In the genomic region with DNA sequence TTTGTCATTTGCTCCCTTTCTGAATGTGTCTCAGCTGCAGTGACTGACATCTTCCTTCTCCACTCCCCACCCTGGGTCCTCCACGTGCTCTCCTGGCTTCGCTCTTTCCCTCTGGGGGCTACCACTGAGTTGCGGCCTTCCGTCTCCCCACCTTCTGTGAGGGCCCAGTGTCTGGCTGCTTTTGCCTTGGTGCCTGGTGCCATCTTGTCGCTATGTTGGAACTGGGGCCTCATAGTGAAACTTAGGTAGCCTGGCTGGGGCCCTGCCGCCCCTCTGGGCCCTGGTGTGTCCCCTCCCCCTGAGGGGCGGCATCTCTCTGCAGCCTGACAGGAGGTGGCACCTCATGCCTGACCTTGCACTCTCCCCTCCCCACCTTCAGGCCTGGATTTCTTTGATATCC, we compare ENCODE assay signal across 26 cellular contexts.
DNase-seq lines count a peak whose midpoint lies in the region; ATAC-seq, FAIRE-seq and TF ChIP-seq lines count a peak whose summit lies in the region.
"Had no signal": no experiment of that assay in that cellular context is flagged by ENCODE, and none has a peak within 500 bp of the region (broad histone marks: within the 10 kb centered on the region; RNA-seq: fewer than 3 reads in every experiment).

No MANE protein-coding gene starts in this region.

- no peaks in the 10 kb centered on the region for H4K20me1 ChIP-seq in H1 (replicated peaks in 1 of 2; ENCODE audit: control insufficient read depth in 1 of 2, insufficient read depth in 2 of 2, low read length in 2 of 2)
- H4K20me1 ChIP-seq: BLaER1 treated with 17β-estradiol and CSF1 and Interleukin-3, amounts not matched to agents 10 nM and 100 nM had no signal

- TF ChIP-seq EP300 in H1 (IDR thresholded peaks at IDR 0.05; ENCODE audit: borderline replicate concordance in 1 of 2, low read depth in 2 of 2, low read length in 2 of 2), result no peak

- H4K91ac ChIP-seq in H1 (replicated peaks; ENCODE audit: insufficient read length, low read length), result no peak overlapping the region

- WGBS in H1 (ENCODE audit: extremely low coverage in 1 of 2, insufficient coverage in 1 of 2, insufficient read length in 1 of 2, insufficient replicate concordance in 2 of 2, low coverage in 1 of 2, low lambda C conversion rate in 2 of 2, missing lambda C conversion rate in 1 of 2), 2 experiments, result 96% methylated on average over 7 of the region's 7 CpGs; no CpG with 5 or more reads in 1 of the 2 experiments

- TF ChIP-seq CTCF in H1 (IDR thresholded peaks at IDR 0.05; ENCODE audit: control extremely low read depth in 1 of 3, insufficient read depth in 1 of 3, low read depth in 1 of 3, low read length in 3 of 3), result no peak
- no peak for TF ChIP-seq CTCF in neutrophil (IDR thresholded peaks at IDR 0.05)
- TF ChIP-seq CTCF in A673 (conservative IDR thresholded peaks at IDR 0.05; ENCODE audit: low read depth, low read length), result no peak

- H2BK5ac ChIP-seq in H1 (ENCODE audit: low read depth, low read length), result peak overlapping the region; percentile 18; the same call in 1 of the 2 replicates

- H3K9me3 ChIP-seq in H1 (ENCODE audit: insufficient read depth in 2 of 2, low read depth in 1 of 2, low read length in 1 of 2) (no peaks in the 10 kb centered on the region), neutrophil (no peaks in the 10 kb centered on the region), A673 (ENCODE audit: low read depth, low read length, poor library complexity, severe bottlenecking) (no peaks in the 10 kb centered on the region)
- H3K9me3 ChIP-seq: BLaER1 treated with 17β-estradiol and CSF1 and Interleukin-3, amounts not matched to agents 10 nM and 100 nM; Caco-2 had no signal

- intact Hi-C loops in sciatic nerve (cut with DNase I), result no loop called here
- intact Hi-C loops in A673 (cut with micrococcal nuclease; ENCODE audit: unreplicated experiment), result no loop called here

- no peak overlapping the region for H3K23ac ChIP-seq in H1 (ENCODE audit: insufficient read length)

- H3K79me2 ChIP-seq in H1 (ENCODE audit: control insufficient read depth in 1 of 2, insufficient read depth in 2 of 2, low read length in 2 of 2), result no peaks in the 10 kb centered on the region

- ATAC-seq in sciatic nerve, result peak; percentile 24
- ATAC-seq: CD8-positive, alpha-beta T cell; GM12878 had no signal

- no peak overlapping the region for H3K56ac ChIP-seq in H1 (replicated peaks; ENCODE audit: insufficient read length, low read depth, low read length)

- no peak overlapping the region for H3K4ac ChIP-seq in H1 (replicated peaks; ENCODE audit: insufficient read length, low read depth, low read length)

- H3K36me3 ChIP-seq in H1 (ENCODE audit: control insufficient read depth in 2 of 4, insufficient read depth in 4 of 4, low read length in 3 of 4), result no peaks in the 10 kb centered on the region
- peaks cover 100% of the 10 kb centered on the region for H3K36me3 ChIP-seq in neutrophil
- no peaks in the 10 kb centered on the region for H3K36me3 ChIP-seq in A673 (ENCODE audit: insufficient read depth, low read length, poor library complexity, severe bottlenecking)

- TF ChIP-seq POLR2A in H1 (IDR thresholded peaks at IDR 0.05; ENCODE audit: control extremely low read depth in 1 of 2, low read depth in 2 of 2, low read length in 2 of 2), result no peak

- CTCF ChIA-PET in H1 (lab: Charles Lee; ENCODE audit: partially characterized antibody), result interaction anchor here (1.8 kb wide), 1 partner anchor 27 kb away, joined by 4 read pairs; no protein-coding TSS in a partner anchor
- CTCF ChIA-PET in A673 (lab: Charles Lee), result no interaction called here

- H3K23me2 ChIP-seq in H1 (ENCODE audit: low read depth, low read length), result peaks cover 4% of the 10 kb centered on the region; the same call in 1 of the 2 replicates

- no peaks in the 10 kb centered on the region; a peak in 1 of 7 replicates for H3K4me1 ChIP-seq in H1 (replicated peaks in 1 of 4; ENCODE audit: control insufficient read depth in 3 of 4, insufficient read depth in 4 of 4, low read length in 3 of 4)
- no peaks in the 10 kb centered on the region for H3K4me1 ChIP-seq in neutrophil (ENCODE audit: control insufficient read depth in 1 of 2, insufficient read depth in 1 of 2, low read depth in 1 of 2, low read length in 1 of 2)
- no peaks in the 10 kb centered on the region for H3K4me1 ChIP-seq in A673 (ENCODE audit: insufficient read depth, low read length, poor library complexity, severe bottlenecking)
- H3K4me1 ChIP-seq: Caco-2 had no signal

- POLR2A ChIA-PET in H1 (lab: Charles Lee; ENCODE audit: partially characterized antibody), result no interaction called here
- POLR2A ChIA-PET in A673 (lab: Charles Lee; ENCODE audit: low non-redundant PET), result no interaction called here

- no peak overlapping the region; the same call in 1 of the 2 replicates for H2BK12ac ChIP-seq in H1 (ENCODE audit: low read depth, low read length)

- H4K8ac ChIP-seq in H1 (ENCODE audit: extremely low read depth, insufficient read depth, low read length), result no peak overlapping the region

- H3K79me1 ChIP-seq in H1 (ENCODE audit: low read depth, low read length), result no peaks in the 10 kb centered on the region

- H2BK120ac ChIP-seq in H1 (replicated peaks; ENCODE audit: low read depth, low read length), result no peak overlapping the region

- no peak overlapping the region for H3K18ac ChIP-seq in H1 (ENCODE audit: extremely low read depth, low read length)

- H3K27me3 ChIP-seq in H1 (replicated peaks in 1 of 4; ENCODE audit: control insufficient read depth in 3 of 4, extremely low read depth in 1 of 4, insufficient read depth in 3 of 4, low read length in 3 of 4) (no peaks in the 10 kb centered on the region), neutrophil (no peaks in the 10 kb centered on the region), A673 (replicated peaks; ENCODE audit: insufficient read depth, low read depth, low read length, poor library complexity) (no peaks in the 10 kb centered on the region)
- H3K27me3 ChIP-seq: BLaER1 treated with 17β-estradiol and CSF1 and Interleukin-3, amounts not matched to agents 10 nM and 100 nM had no signal

- H2BK15ac ChIP-seq in H1 (ENCODE audit: low read length), result no peak overlapping the region

- FAIRE-seq in H1 (lab: Jason Lieb, UNC), result no peak
- FAIRE-seq: A204.1, D721Med, GM12878, GM12892, GM18507 had no signal

- H3K14ac ChIP-seq in H1 (ENCODE audit: insufficient read length), result no peak overlapping the region

- H3K4me3 ChIP-seq in H1 (ENCODE audit: extremely low read depth in 1 of 4, insufficient read depth in 2 of 4, low read depth in 3 of 4, low read length in 4 of 4), result no peak overlapping the region
- no peak overlapping the region for H3K4me3 ChIP-seq in neutrophil (ENCODE audit: low read depth in 1 of 2, low read length in 1 of 2)
- H3K4me3 ChIP-seq in A673 (ENCODE audit: low read depth, low read length, poor library complexity, severe bottlenecking), result no peak overlapping the region
- H3K4me3 ChIP-seq: BLaER1 treated with 17β-estradiol and CSF1 and Interleukin-3, amounts not matched to agents 10 nM and 100 nM; GM12878 had no signal

- H2AK5ac ChIP-seq in H1 (ENCODE audit: low read depth, low read length), result no peak overlapping the region

- H3K27ac ChIP-seq in H1 (ENCODE audit: low read depth, low read length) (no peak overlapping the region), neutrophil (peak overlapping the region; percentile 6), A673 (ENCODE audit: low read depth, low read length, poor library complexity, severe bottlenecking) (no peak overlapping the region)
- H3K27ac ChIP-seq: BLaER1 treated with 17β-estradiol and CSF1 and Interleukin-3, amounts not matched to agents 10 nM and 100 nM; C4-2B had no signal

- no TSS peak for BruUV-seq in A673 (replicated peaks; lab: Mats Ljungman, UMichigan)

- H2BK20ac ChIP-seq in H1 (ENCODE audit: low read length), result no peak overlapping the region

- no peak for TF ChIP-seq RAD21 in H1 (IDR thresholded peaks at IDR 0.05 in 1 of 2, conservative IDR thresholded peaks at IDR 0.05 in 1 of 2; ENCODE audit: low read depth in 2 of 2, low read length in 2 of 2)

- H3K4me2 ChIP-seq in H1 (ENCODE audit: insufficient read depth in 1 of 2, low read depth in 2 of 2, low read length in 2 of 2), result no peak overlapping the region
- H3K4me2 ChIP-seq: BLaER1 treated with 17β-estradiol and CSF1 and Interleukin-3, amounts not matched to agents 10 nM and 100 nM had no signal

- no peak for DNase-seq in H1 (ENCODE audit: low read depth in 1 of 2, low spot score in 2 of 2)
- DNase-seq in sciatic nerve (ENCODE audit: low spot score), result no peak
- no peak for DNase-seq in activated CD4-positive, alpha-beta T cell treated with anti-CD3 and anti-CD28 coated beads for 48 hours
- no peak for DNase-seq in A673 (ENCODE audit: low spot score)
- no peak for DNase-seq in activated CD4-positive, alpha-beta T cell treated with anti-CD3 and anti-CD28 coated beads for 1 hour
- DNase-seq in NCI-H2227 (lab: John Stamatoyannopoulos, UW; ENCODE audit: unreplicated experiment), result no peak
- DNase-seq: 8988T; AML-193; Caco-2; Calu3; CD4-positive, alpha-beta T cell; CD8-positive, alpha-beta T cell; DMS153; DMS53; DMS79; DND-41; EL; GDM1 had no signal

- no peak overlapping the region for H4K5ac ChIP-seq in H1 (ENCODE audit: insufficient read length, low read depth, low read length)

- H2AFZ ChIP-seq in H1 (ENCODE audit: low read length), result no peak overlapping the region

- H3K9ac ChIP-seq in H1 (replicated peaks in 1 of 4; ENCODE audit: extremely low read depth in 1 of 4, low read depth in 3 of 4, low read length in 3 of 4), result no peak overlapping the region
- H3K9ac ChIP-seq: BLaER1 treated with 17β-estradiol and CSF1 and Interleukin-3, amounts not matched to agents 10 nM and 100 nM had no signal

TF ChIP-seq in H1, 55 proteins besides CTCF, POLR2A, EP300 and RAD21:
- TF ChIP-seq SIRT6 (IDR thresholded peaks at IDR 0.05; ENCODE audit: low read length) (no peak), CREB1 (IDR thresholded peaks at IDR 0.05) (no peak), ZNF274 (IDR thresholded peaks at IDR 0.05; ENCODE audit: borderline replicate concordance, extremely low read depth, low read length) (no peak)
